Comparison of ENCODE assay signal across 8 cellular contexts in genomic region chr17:32445497-32445896, GRCh38. TPM values are rescaled to one million over a fixed set of nuclear protein-coding genes. Genes with fewer than 3 reads are reported as not detected.
DNase-seq lines count a peak whose midpoint lies in the region; ATAC-seq, FAIRE-seq and TF ChIP-seq lines count a peak whose summit lies in the region.

No MANE protein-coding gene starts in this region.

- TF ChIP-seq POLR2A in erythroblast (IDR thresholded peaks at IDR 0.05; ENCODE audit: low read length) (no peak), GM18505 (IDR thresholded peaks at IDR 0.05; ENCODE audit: borderline replicate concordance, extremely low read depth, insufficient read depth, insufficient read length) (no peak)

- H3K9me3 Mint-ChIP-seq in Caco-2 (ENCODE audit: unreplicated experiment), result no peaks in the 10 kb centered on the region

- H3K4me1 Mint-ChIP-seq in Caco-2 (ENCODE audit: low read depth, unreplicated experiment), result peaks cover 22% of the 10 kb centered on the region

- DNase-seq in Caco-2 (no peak), Panc1 (ENCODE audit: low read depth, low spot score) (no peak), erythroblast (lab: John Stamatoyannopoulos, UW) (peak; percentile 34 to 60), pancreas (no peak), SW480 (ENCODE audit: low spot score) (no peak)

- in situ Hi-C loops in Panc1 (cut with HindIII; ENCODE audit: low pct_unique_long_range_greater_than_20kb, low sequenced_read_pairs), result no loop called here

- POLR2A ChIA-PET in Caco-2 (lab: Charles Lee), result interaction anchor here (1.0 kb wide), 1 partner anchor 24 kb away, joined by 4 read pairs; no protein-coding TSS in a partner anchor
- POLR2A ChIA-PET in Panc1 (lab: Charles Lee), result no interaction called here

- H3K4me1 ChIP-seq in Caco-2, result peaks cover 20% of the 10 kb centered on the region
- peaks cover 13% of the 10 kb centered on the region for H3K4me1 ChIP-seq in Panc1 (ENCODE audit: control insufficient read depth, insufficient read depth, low read length)
- peaks cover 6 to 19% (median 10%) of the 10 kb centered on the region in 3 donors for H3K4me1 ChIP-seq in pancreas

- no peaks in the 10 kb centered on the region; the same call in 1 of the 2 replicates for H3K36me3 ChIP-seq in Caco-2 (ENCODE audit: control insufficient read depth, insufficient read depth, low read length)
- peaks cover 31% of the 10 kb centered on the region for H3K36me3 ChIP-seq in Panc1 (ENCODE audit: control insufficient read depth, insufficient read depth, low read length)
- H3K36me3 ChIP-seq in pancreas, result peaks cover 0 to 7% (median 0%) of the 10 kb centered on the region in 3 donors

- no peaks in the 10 kb centered on the region for H3K27me3 Mint-ChIP-seq in Caco-2 (ENCODE audit: insufficient read depth, unreplicated experiment)

- BruUV-seq in Caco-2 (replicated peaks; lab: Mats Ljungman, UMichigan) (TSS peak; percentile 47), Panc1 (replicated peaks; lab: Mats Ljungman, UMichigan) (TSS peak; percentile 71)

- intact Hi-C loops in Caco-2 (cut with micrococcal nuclease; ENCODE audit: unreplicated experiment) (no loop called here), Panc1 (cut with micrococcal nuclease; ENCODE audit: unreplicated experiment) (no loop called here), pancreas (cut with DNase I) (loop anchor here in 1 of 3 donors (5.0 kb wide), 1 partner anchor 83 kb away; no protein-coding TSS in a partner anchor)

- no peaks in the 10 kb centered on the region for H3K27me3 ChIP-seq in Caco-2 (replicated peaks; ENCODE audit: control insufficient read depth, insufficient read depth, low read length)
- no peaks in the 10 kb centered on the region for H3K27me3 ChIP-seq in Panc1 (ENCODE audit: control insufficient read depth, insufficient read depth, low read length)
- H3K27me3 ChIP-seq in pancreas, result no peaks in the 10 kb centered on the region

- no peaks in the 10 kb centered on the region for H3K9me3 ChIP-seq in Caco-2
- no peaks in the 10 kb centered on the region for H3K9me3 ChIP-seq in Panc1 (ENCODE audit: control insufficient read depth, insufficient read depth, low read depth, low read length)
- H3K9me3 ChIP-seq in pancreas, result no peaks in the 10 kb centered on the region

- H3K27ac Mint-ChIP-seq in Caco-2 (ENCODE audit: unreplicated experiment), result peak overlapping the region; percentile 37

- H3K27ac ChIP-seq in Panc1 (ENCODE audit: low read length) (peak overlapping the region; percentile 92), pancreas (peak overlapping the region in 2 of 4 donors; percentile 53 to 72)

- ATAC-seq in Panc1 (no peak), pancreas (no peak), HG02938 (IDR thresholded peaks at IDR 0.05; ENCODE audit: unreplicated experiment) (no peak), GM18505 (IDR thresholded peaks at IDR 0.05; ENCODE audit: unreplicated experiment) (no peak), GM19397 (IDR thresholded peaks at IDR 0.05; ENCODE audit: unreplicated experiment) (no peak)

- FAIRE-seq in pancreas (lab: Jason Lieb, UNC), result no peak

- CTCF ChIA-PET in Caco-2 (lab: Charles Lee) (interaction anchor here (1.2 to 1.8 kb wide), 2 partner anchors 43 to 193 kb away, joined by 3 to 7 read pairs; no protein-coding TSS in a partner anchor), Panc1 (lab: Charles Lee) (no interaction called here)

- H3K36me3 Mint-ChIP-seq in Caco-2 (ENCODE audit: insufficient read depth, unreplicated experiment), result peaks cover 61% of the 10 kb centered on the region

- 7% methylated on average over 6 of the region's 6 CpGs for WGBS in pancreas, 2 donors

- H3K4me3 Mint-ChIP-seq in Caco-2 (ENCODE audit: unreplicated experiment), result peak overlapping the region; percentile 75

- H3K4me3 ChIP-seq in Caco-2 (ENCODE audit: low read depth, low read length) (peak overlapping the region; percentile 93), Panc1 (ENCODE audit: low read depth in 2 of 2, low read length in 2 of 2) (peak overlapping the region; percentile 64 to 99), pancreas (peak overlapping the region; percentile 94 to 97 (median 96))

- TF ChIP-seq CTCF in Caco-2 (IDR thresholded peaks at IDR 0.05; ENCODE audit: insufficient read depth in 1 of 2, low read depth in 1 of 2, low read length in 1 of 2, severe bottlenecking in 1 of 2, unreplicated experiment in 1 of 2), result no peak
- TF ChIP-seq CTCF in Panc1 (IDR thresholded peaks at IDR 0.05), result no peak
- no peak for TF ChIP-seq CTCF in pancreas (IDR thresholded peaks at IDR 0.05)

RNA-seq across cellular contexts. Expression of gene PSMD11, which starts 1.2 kb away (rescaled TPM):
- total RNA-seq in Caco-2 (2022) (198 and 208 TPM in 2 replicates), Panc1 (2021; ENCODE audit: unreplicated experiment) (212 TPM), pancreas (10 to 100 TPM; 22.1 to 39.4 (median 32.7) TPM)
- 86.3 TPM for polyA plus RNA-seq in Panc1 (2012; ENCODE audit: insufficient read length)
- 10 to 100 TPM; 23.5 to 35.6 TPM for polyA plus RNA-seq in pancreas

RNA-seq across cellular contexts. Expression of gene CDK5R1, which starts 41.3 kb away (rescaled TPM):
- total RNA-seq in Caco-2 (2022) (6.6 and 7.3 TPM in 2 replicates), Panc1 (2021; ENCODE audit: unreplicated experiment) (7.9 TPM), pancreas (1 to 10 TPM in 2 of 6 donors, under 1 TPM in 4; 0.46 to 1.7 (median 0.88) TPM)
- polyA plus RNA-seq in Panc1 (2012; ENCODE audit: insufficient read length), result 6.8 TPM
- 1 to 10 TPM; 1.5 to 5.1 TPM for polyA plus RNA-seq in pancreas

Comparison
In these comparisons a context has a peak if more than half of its experiments do, and no peak if none do; other contexts are left out.
1. DNase-seq: peak in erythroblast (2 of 2); none in Caco-2 (0 of 2), Panc1 (single experiment), pancreas (0 of 6) and SW480 (single experiment).
2. Peak in every context shown above with its lines, with median percentiles within 50 percentile points of each other: H3K4me3 ChIP-seq.